8 cellular contexts compared by ENCODE assay signal in the genomic region with DNA sequence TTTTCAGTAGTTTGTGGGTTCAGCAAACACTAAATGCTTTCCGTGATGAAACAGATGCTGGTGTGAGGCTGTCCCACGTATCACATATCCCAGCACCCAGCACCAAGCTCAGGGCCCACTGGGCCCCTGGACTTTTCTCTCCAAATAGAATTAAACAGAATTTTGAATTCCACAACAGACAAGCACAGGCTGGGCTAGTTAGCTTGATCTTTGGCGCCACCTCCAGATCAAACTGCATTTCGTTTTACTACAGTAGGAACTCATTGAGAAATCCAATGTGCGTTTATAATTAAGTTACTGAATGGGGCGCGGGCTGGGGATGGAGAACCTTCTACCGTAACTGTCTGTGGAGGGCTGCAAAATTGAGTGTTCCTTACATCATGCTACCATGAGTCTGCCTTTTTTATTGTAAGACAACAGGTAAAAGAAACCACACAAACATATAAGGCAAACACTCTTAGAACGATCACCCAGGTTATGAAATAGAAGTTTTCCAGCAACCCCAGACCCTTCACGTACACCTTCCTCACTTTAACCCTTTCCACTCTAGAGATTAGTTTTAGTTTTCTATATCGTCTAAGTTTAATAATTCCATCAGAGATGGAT.
DNase-seq lines count a peak whose midpoint lies in the region; ATAC-seq and TF ChIP-seq lines count a peak whose summit lies in the region.

No MANE protein-coding gene starts in this region.

- H3K4me1 ChIP-seq in DOHH2 (ENCODE audit: control insufficient read depth, low read length), result no peaks in the 10 kb centered on the region
- H3K4me1 ChIP-seq in body of pancreas, result no peaks in the 10 kb centered on the region
- no peaks in the 10 kb centered on the region for H3K4me1 ChIP-seq in iPS DF 6.9 (ENCODE audit: control insufficient read depth, insufficient read depth, low read length)
- no peaks in the 10 kb centered on the region for H3K4me1 ChIP-seq in spleen

- no peak overlapping the region for H3K4me3 ChIP-seq in DOHH2 (ENCODE audit: low read length)
- H3K4me3 ChIP-seq in body of pancreas, result no peak overlapping the region
- no peak overlapping the region for H3K4me3 ChIP-seq in iPS DF 6.9 (ENCODE audit: low read length)
- no peak overlapping the region for H3K4me3 ChIP-seq in spleen

- peaks cover 18% of the 10 kb centered on the region; the same call in 1 of the 2 replicates for H3K9me3 ChIP-seq in DOHH2 (ENCODE audit: control insufficient read depth, insufficient read depth, low read length)
- H3K9me3 ChIP-seq in body of pancreas, result no peaks in the 10 kb centered on the region
- H3K9me3 ChIP-seq in iPS DF 6.9 (ENCODE audit: control insufficient read depth, insufficient read depth, low read length), result peaks cover 2% of the 10 kb centered on the region; the same call in 1 of the 2 replicates
- peaks cover 5 to 25% (median 16%) of the 10 kb centered on the region in 8 donors for H3K9me3 ChIP-seq in spleen

- TF ChIP-seq POLR2A in body of pancreas (IDR thresholded peaks at IDR 0.05), result no peak
- no peak for TF ChIP-seq POLR2A in spleen (IDR thresholded peaks at IDR 0.05)

- TF ChIP-seq CTCF in DOHH2 (IDR thresholded peaks at IDR 0.05; ENCODE audit: low read depth, low read length, poor library complexity, severe bottlenecking) (peak; percentile 74), body of pancreas (IDR thresholded peaks at IDR 0.05) (peak in 6 of 7 experiments; percentile 22 to 57 (median 45)), spleen (IDR thresholded peaks at IDR 0.05 in 8 of 11, conservative IDR thresholded peaks at IDR 0.05 in 3 of 11) (peak in 7 of 11 experiments; percentile 20 to 52 (median 36))

- DNase-seq in LHCN-M2 (ENCODE audit: low read depth) (peak; percentile 40), RPMI7951 (ENCODE audit: low read depth) (peak; percentile 68), body of pancreas (peak; percentile 43 to 57 (median 53)), iPS DF 6.9 (ENCODE audit: low read depth, low spot score) (peak; percentile 58), spleen (no peak), mesenteric fat pad (ENCODE audit: low spot score) (no peak)

- ATAC-seq in body of pancreas (no peak), GM21390 (IDR thresholded peaks at IDR 0.05; ENCODE audit: unreplicated experiment) (no peak)

- WGBS in body of pancreas, 2 donors, result 44 to 52% methylated on average over 11 of the region's 11 CpGs
- WGBS in iPS DF 6.9 (ENCODE audit: insufficient coverage, insufficient read length), result no CpG with 5 or more reads among the region's 11 CpGs
- WGBS in spleen, 5 donors, result 44 to 50% (median 48%) methylated on average over 11 of the region's 11 CpGs

- H4K20me1 ChIP-seq in DOHH2 (ENCODE audit: control insufficient read depth, insufficient read depth, low read depth, low read length), result no peaks in the 10 kb centered on the region

- H3K36me3 ChIP-seq in DOHH2 (ENCODE audit: control insufficient read depth, low read length) (no peaks in the 10 kb centered on the region), body of pancreas (replicated peaks in 1 of 2; ENCODE audit: insufficient read depth in 1 of 2, low read depth in 2 of 2) (no peaks in the 10 kb centered on the region), iPS DF 6.9 (ENCODE audit: control insufficient read depth, insufficient read depth, low read length) (no peaks in the 10 kb centered on the region), spleen (peaks cover 0 to 44% (median 10%) of the 10 kb centered on the region in 6 donors)

- H3F3A ChIP-seq in DOHH2 (ENCODE audit: control insufficient read depth, insufficient read depth), result no peaks in the 10 kb centered on the region

- H3K4me2 ChIP-seq in DOHH2 (ENCODE audit: low read length), result no peak overlapping the region

- H3K27ac ChIP-seq in DOHH2 (ENCODE audit: low read depth, low read length), result no peak overlapping the region
- no peak overlapping the region for H3K27ac ChIP-seq in body of pancreas
- H3K27ac ChIP-seq in iPS DF 6.9 (ENCODE audit: low read length), result no peak overlapping the region
- H3K27ac ChIP-seq in spleen, result no peak overlapping the region

- H3K79me2 ChIP-seq in DOHH2 (ENCODE audit: control insufficient read depth, low read length), result no peaks in the 10 kb centered on the region

- intact Hi-C loops in body of pancreas (cut with DNase I), result loop anchor here (10.0 kb wide), 1 partner anchor 439 kb away; no protein-coding TSS in a partner anchor
- intact Hi-C loops in spleen (cut with DNase I; ENCODE audit: low total_unique reads), result loop anchor here (5.0 to 10.0 kb wide), 2 partner anchors 286 to 449 kb away; no protein-coding TSS in a partner anchor

- no peaks in the 10 kb centered on the region for H3K9me2 ChIP-seq in DOHH2 (replicated peaks; ENCODE audit: control insufficient read depth, low read length)

- H3K27me3 ChIP-seq in DOHH2 (ENCODE audit: control insufficient read depth, low read length), result no peaks in the 10 kb centered on the region
- H3K27me3 ChIP-seq in body of pancreas, result no peaks in the 10 kb centered on the region
- H3K27me3 ChIP-seq in iPS DF 6.9 (ENCODE audit: control insufficient read depth, insufficient read depth, low read length), result no peaks in the 10 kb centered on the region
- no peaks in the 10 kb centered on the region for H3K27me3 ChIP-seq in spleen (replicated peaks in 1 of 7)

Comparison
In these comparisons a context has a peak if more than half of its experiments do, and no peak if none do; other contexts are left out.
1. DNase-seq: peak in LHCN-M2 (single experiment), RPMI7951 (single experiment), body of pancreas (4 of 4) and iPS DF 6.9 (single experiment); none in spleen (single experiment) and mesenteric fat pad (single experiment).
2. Peak in every context shown above with its lines, with median percentiles within 50 percentile points of each other: CTCF ChIP-seq.